Comparison of ENCODE assay signal across 7 cellular contexts in genomic region chr11:48172818-48173609, GRCh38. TPM values are rescaled to one million over a fixed set of nuclear protein-coding genes. Genes with fewer than 3 reads are reported as not detected.
DNase-seq lines count a peak whose midpoint lies in the region; ATAC-seq and TF ChIP-seq lines count a peak whose summit lies in the region.

No MANE protein-coding gene starts in this region.

- peak; percentile 43 for DNase-seq in HFFc6
- peak; percentile 41 to 68 for DNase-seq in NCI-H1930 (lab: John Stamatoyannopoulos, UW)
- peak; percentile 87 for DNase-seq in WTC11 (ENCODE audit: low spot score)
- peak in 50 of 61 donors; percentile 3 to 73 (median 30) for DNase-seq in caudate nucleus (lab: John Stamatoyannopoulos, UW)
- DNase-seq in kidney glomerular epithelial cell (lab: John Stamatoyannopoulos, UW), result peak; percentile 27
- DNase-seq in stimulated activated CD4-positive, alpha-beta T cell treated with anti-CD3 and anti-CD28 coated beads, Interleukin-4, amount 100 ng/mL, for 1 hour, result peak; percentile 62

- peak; percentile 98 for ATAC-seq in WTC11

- no peak overlapping the region for H3K4me3 Mint-ChIP-seq in HFFc6
- no peak overlapping the region for H3K4me3 Mint-ChIP-seq in WTC11

- CTCF ChIA-PET in WTC11 (lab: Charles Lee), result interaction anchor here (1.1 to 1.3 kb wide), 3 partner anchors 56 to 1822 kb away, joined by 3 read pairs; no protein-coding TSS in a partner anchor

- POLR2A ChIA-PET in WTC11 (lab: Charles Lee), result no interaction called here

- no peak overlapping the region for H3K27ac Mint-ChIP-seq in HFFc6
- H3K27ac Mint-ChIP-seq in WTC11, result no peak overlapping the region

- H3K4me1 Mint-ChIP-seq in HFFc6 (ENCODE audit: low read depth) (peaks cover 31% of the 10 kb centered on the region), WTC11 (no peaks in the 10 kb centered on the region)

- H3K27me3 Mint-ChIP-seq in HFFc6 (ENCODE audit: insufficient read depth) (peaks cover 2% of the 10 kb centered on the region; the same call in 1 of the 2 replicates), WTC11 (ENCODE audit: low read depth) (no peaks in the 10 kb centered on the region)

- H3K36me3 Mint-ChIP-seq in HFFc6 (ENCODE audit: low read depth) (peaks cover 10% of the 10 kb centered on the region), WTC11 (peaks cover 14% of the 10 kb centered on the region)

- H3K9me3 Mint-ChIP-seq in HFFc6 (no peaks in the 10 kb centered on the region), WTC11 (peaks cover 23% of the 10 kb centered on the region)

- TF ChIP-seq CTCF in GM12873 (IDR thresholded peaks at IDR 0.05; ENCODE audit: insufficient read depth, low read depth, low read length, missing control alignments) (peak; percentile 98), HFFc6 (IDR thresholded peaks at IDR 0.05) (peak; percentile 93), WTC11 (IDR thresholded peaks at IDR 0.05) (peak; percentile 81)

- no peak overlapping the region for H3K27ac ChIP-seq in caudate nucleus (ENCODE audit: low read depth, low read length)

TF ChIP-seq in WTC11, 78 proteins besides CTCF, POLR2A, EP300 and RAD21:
- TF ChIP-seq ZBTB43 (CRISPR knock-in tag; IDR thresholded peaks at IDR 0.05) (no peak), ZNF219 (CRISPR knock-in tag; IDR thresholded peaks at IDR 0.05; ENCODE audit: borderline replicate concordance) (no peak), NR2C2 (CRISPR knock-in tag; IDR thresholded peaks at IDR 0.05) (no peak)

RNA-seq across cellular contexts. Expression of gene OR4B1, which starts 43.6 kb away (rescaled TPM):
- not detected for total RNA-seq in HFFc6 (2021; fragmentation: NEBNext Ultra II Directional; extraction: Animal tissue kit (Norgen Biotek cat#: 25700))
- total RNA-seq in WTC11 (2021), result not detected in 3 replicates

Comparison
In these comparisons a context has a peak if more than half of its experiments do, and no peak if none do; other contexts are left out.
1. DNase-seq: peak in every context shown above with its lines; median percentile 87 in WTC11; 62 in stimulated activated CD4-positive, alpha-beta T cell treated with anti-CD3 and anti-CD28 coated beads, Interleukin-4, amount 100 ng/mL, for 1 hour; 54 in NCI-H1930; 43 in HFFc6; 30 in caudate nucleus; 27 in kidney glomerular epithelial cell.